1 cellular context compared by ENCODE assay signal in genomic region chr21:35511298-35512162, GRCh38.
TF ChIP-seq lines count a peak whose summit lies in the region.

No MANE protein-coding gene starts in this region.

TF ChIP-seq in HEK293, 187 proteins besides CTCF, POLR2A, EP300 and RAD21 (continued from another document):
- TF ChIP-seq ZNF362 (tag by site-specific recombination; IDR thresholded peaks at IDR 0.05), result peak; percentile 76; the same call in 1 of the 2 replicates
- peak; percentile 91 for TF ChIP-seq SP7 (tag by site-specific recombination; IDR thresholded peaks at IDR 0.05)
- no peak for TF ChIP-seq ZSCAN30 (tag by site-specific recombination; IDR thresholded peaks at IDR 0.05)
- TF ChIP-seq ZNF843 (tag by site-specific recombination; IDR thresholded peaks at IDR 0.05), result peak; percentile 46; the same call in 1 of the 2 replicates
- TF ChIP-seq ZNF585B (tag by site-specific recombination; IDR thresholded peaks at IDR 0.05), result no peak
- peak; percentile 20; the same call in 1 of the 2 replicates for TF ChIP-seq ZNF335 (tag by site-specific recombination; conservative IDR thresholded peaks at IDR 0.05)
- TF ChIP-seq ZNF558 (tag by site-specific recombination; IDR thresholded peaks at IDR 0.05), result no peak
- peak; percentile 96 for TF ChIP-seq KLF1 (tag by site-specific recombination; IDR thresholded peaks at IDR 0.05)
- TF ChIP-seq FEZF1 (tag by site-specific recombination; IDR thresholded peaks at IDR 0.05), result peak; percentile 29; the same call in 1 of the 2 replicates
- 0 out of 2 replicates have a peak, but pooled peaks have one; percentile 13 for TF ChIP-seq IKZF3 (tag by site-specific recombination; IDR thresholded peaks at IDR 0.05)
- 0 out of 2 replicates have a peak, but pooled peaks have one; percentile 14 for TF ChIP-seq ZNF692 (tag by site-specific recombination; IDR thresholded peaks at IDR 0.05)
- no peak for TF ChIP-seq ZNF555 (tag by site-specific recombination; conservative IDR thresholded peaks at IDR 0.05)
